Comparison of ENCODE assay signal across 1 cellular context in the genomic region with DNA sequence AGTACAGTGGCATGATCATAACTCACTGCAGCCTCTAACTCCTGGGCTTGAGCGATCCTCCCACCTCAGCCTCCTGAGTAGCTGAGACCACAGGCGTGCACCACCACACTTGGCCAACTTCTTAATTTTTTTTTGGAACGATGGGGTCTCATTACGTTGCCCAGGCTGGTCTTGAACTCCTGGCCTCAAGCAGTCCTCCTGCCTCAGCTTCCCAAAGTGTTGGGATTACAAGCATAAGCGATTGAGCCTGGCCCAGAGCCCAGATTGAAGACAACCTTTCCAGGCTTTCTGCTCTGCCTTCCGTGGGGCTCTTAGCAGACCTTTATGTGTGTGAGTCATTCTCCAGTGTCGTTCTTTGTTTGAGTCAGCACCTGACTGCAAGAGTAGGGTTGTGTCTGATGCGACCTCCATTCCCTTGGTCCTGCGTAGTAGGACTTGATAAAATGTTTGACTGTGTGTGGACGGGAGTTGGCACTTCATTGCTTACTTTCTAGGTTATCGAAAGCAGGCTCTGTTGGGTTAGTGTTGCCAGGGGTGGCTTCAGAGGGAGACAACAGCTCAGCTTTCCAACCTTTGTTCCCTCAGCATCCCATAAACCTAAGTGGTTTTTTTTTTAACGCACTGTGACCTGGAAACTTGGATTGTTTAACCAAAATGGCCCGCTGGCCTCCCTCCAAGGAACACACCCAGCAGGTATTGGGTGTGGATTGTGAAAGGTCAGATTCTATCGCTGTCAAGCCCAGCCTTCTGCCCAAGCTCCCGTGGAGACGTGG.
TF ChIP-seq lines count a peak whose summit lies in the region.

No MANE protein-coding gene starts in this region.

TF ChIP-seq in HepG2, 621 proteins besides CTCF, POLR2A, EP300 and RAD21 (continued from another document and continues in another):
- TF ChIP-seq ZBTB2 (CRISPR knock-in tag; IDR thresholded peaks at IDR 0.05; ENCODE audit: low read depth): no peak
- no peak for TF ChIP-seq ZNF136 (CRISPR knock-in tag; IDR thresholded peaks at IDR 0.05; ENCODE audit: low read depth)
- no peak for TF ChIP-seq MAFG (CRISPR knock-in tag; IDR thresholded peaks at IDR 0.05)
- peak; percentile 49 for TF ChIP-seq MAFF (IDR thresholded peaks at IDR 0.05; ENCODE audit: low read depth, low read length)
- 0 out of 2 replicates have a peak, but pooled peaks have one; percentile 52 for TF ChIP-seq ZBTB4 (CRISPR knock-in tag; IDR thresholded peaks at IDR 0.05; ENCODE audit: borderline replicate concordance)
- peak; percentile 33; the same call in 1 of the 2 replicates for TF ChIP-seq CREM (IDR thresholded peaks at IDR 0.05)
- no peak for TF ChIP-seq CREM (CRISPR knock-in tag; IDR thresholded peaks at IDR 0.05)
- no peak for TF ChIP-seq ZNF558 (CRISPR knock-in tag; IDR thresholded peaks at IDR 0.05; ENCODE audit: borderline replicate concordance)
- peak; percentile 35; the same call in 1 of the 2 replicates for TF ChIP-seq NCOR1 (IDR thresholded peaks at IDR 0.05; ENCODE audit: borderline replicate concordance, low read length)
- peak; percentile 24; the same call in 1 of the 2 replicates for TF ChIP-seq ZGPAT (CRISPR knock-in tag; IDR thresholded peaks at IDR 0.05)
- no peak for TF ChIP-seq SOX13 (IDR thresholded peaks at IDR 0.05)
- TF ChIP-seq SOX13 (CRISPR knock-in tag; conservative IDR thresholded peaks at IDR 0.05 in 1 of 2, IDR thresholded peaks at IDR 0.05 in 1 of 2): peak; percentile 22 to 83; a peak in 2 of 4 replicates
- peak; percentile 74 for TF ChIP-seq HOXA3 (CRISPR knock-in tag; IDR thresholded peaks at IDR 0.05)
- peak; percentile 41; the same call in 1 of the 2 replicates for TF ChIP-seq ARID5B (CRISPR knock-in tag; IDR thresholded peaks at IDR 0.05)
- no peak for TF ChIP-seq USF2 (IDR thresholded peaks at IDR 0.05; ENCODE audit: low read depth, low read length)
- TF ChIP-seq USF2 (CRISPR knock-in tag; IDR thresholded peaks at IDR 0.05; ENCODE audit: borderline replicate concordance): 0 out of 2 replicates have a peak, but pooled peaks have one; percentile 15
- peak; percentile 63; the same call in 1 of the 2 replicates for TF ChIP-seq ARID4A (CRISPR knock-in tag; IDR thresholded peaks at IDR 0.05; ENCODE audit: borderline replicate concordance)
- 0 out of 2 replicates have a peak, but pooled peaks have one; percentile 33 for TF ChIP-seq ZNF891 (CRISPR knock-in tag; IDR thresholded peaks at IDR 0.05)
- TF ChIP-seq SIN3B (IDR thresholded peaks at IDR 0.05; ENCODE audit: low read length): 0 out of 2 replicates have a peak, but pooled peaks have one; percentile 3
- TF ChIP-seq ASH2L (IDR thresholded peaks at IDR 0.05; ENCODE audit: insufficient read length, low read depth, low read length): peak; percentile 82
- no peak for TF ChIP-seq PHF5A (CRISPR knock-in tag; IDR thresholded peaks at IDR 0.05; ENCODE audit: low read depth, unreplicated experiment)
- TF ChIP-seq, protein P1, sequence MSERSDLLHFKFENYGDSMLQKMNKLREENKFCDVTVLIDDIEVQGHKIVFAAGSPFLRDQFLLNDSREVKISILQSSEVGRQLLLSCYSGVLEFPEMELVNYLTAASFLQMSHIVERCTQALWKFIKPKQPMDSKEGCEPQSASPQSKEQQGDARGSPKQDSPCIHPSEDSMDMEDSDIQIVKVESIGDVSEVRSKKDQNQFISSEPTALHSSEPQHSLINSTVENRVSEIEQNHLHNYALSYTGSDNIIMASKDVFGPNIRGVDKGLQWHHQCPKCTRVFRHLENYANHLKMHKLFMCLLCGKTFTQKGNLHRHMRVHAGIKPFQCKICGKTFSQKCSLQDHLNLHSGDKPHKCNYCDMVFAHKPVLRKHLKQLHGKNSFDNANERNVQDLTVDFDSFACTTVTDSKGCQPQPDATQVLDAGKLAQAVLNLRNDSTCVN (CRISPR knock-in tag; IDR thresholded peaks at IDR 0.05; ENCODE audit: borderline replicate concordance): no peak
- TF ChIP-seq, protein P2, sequence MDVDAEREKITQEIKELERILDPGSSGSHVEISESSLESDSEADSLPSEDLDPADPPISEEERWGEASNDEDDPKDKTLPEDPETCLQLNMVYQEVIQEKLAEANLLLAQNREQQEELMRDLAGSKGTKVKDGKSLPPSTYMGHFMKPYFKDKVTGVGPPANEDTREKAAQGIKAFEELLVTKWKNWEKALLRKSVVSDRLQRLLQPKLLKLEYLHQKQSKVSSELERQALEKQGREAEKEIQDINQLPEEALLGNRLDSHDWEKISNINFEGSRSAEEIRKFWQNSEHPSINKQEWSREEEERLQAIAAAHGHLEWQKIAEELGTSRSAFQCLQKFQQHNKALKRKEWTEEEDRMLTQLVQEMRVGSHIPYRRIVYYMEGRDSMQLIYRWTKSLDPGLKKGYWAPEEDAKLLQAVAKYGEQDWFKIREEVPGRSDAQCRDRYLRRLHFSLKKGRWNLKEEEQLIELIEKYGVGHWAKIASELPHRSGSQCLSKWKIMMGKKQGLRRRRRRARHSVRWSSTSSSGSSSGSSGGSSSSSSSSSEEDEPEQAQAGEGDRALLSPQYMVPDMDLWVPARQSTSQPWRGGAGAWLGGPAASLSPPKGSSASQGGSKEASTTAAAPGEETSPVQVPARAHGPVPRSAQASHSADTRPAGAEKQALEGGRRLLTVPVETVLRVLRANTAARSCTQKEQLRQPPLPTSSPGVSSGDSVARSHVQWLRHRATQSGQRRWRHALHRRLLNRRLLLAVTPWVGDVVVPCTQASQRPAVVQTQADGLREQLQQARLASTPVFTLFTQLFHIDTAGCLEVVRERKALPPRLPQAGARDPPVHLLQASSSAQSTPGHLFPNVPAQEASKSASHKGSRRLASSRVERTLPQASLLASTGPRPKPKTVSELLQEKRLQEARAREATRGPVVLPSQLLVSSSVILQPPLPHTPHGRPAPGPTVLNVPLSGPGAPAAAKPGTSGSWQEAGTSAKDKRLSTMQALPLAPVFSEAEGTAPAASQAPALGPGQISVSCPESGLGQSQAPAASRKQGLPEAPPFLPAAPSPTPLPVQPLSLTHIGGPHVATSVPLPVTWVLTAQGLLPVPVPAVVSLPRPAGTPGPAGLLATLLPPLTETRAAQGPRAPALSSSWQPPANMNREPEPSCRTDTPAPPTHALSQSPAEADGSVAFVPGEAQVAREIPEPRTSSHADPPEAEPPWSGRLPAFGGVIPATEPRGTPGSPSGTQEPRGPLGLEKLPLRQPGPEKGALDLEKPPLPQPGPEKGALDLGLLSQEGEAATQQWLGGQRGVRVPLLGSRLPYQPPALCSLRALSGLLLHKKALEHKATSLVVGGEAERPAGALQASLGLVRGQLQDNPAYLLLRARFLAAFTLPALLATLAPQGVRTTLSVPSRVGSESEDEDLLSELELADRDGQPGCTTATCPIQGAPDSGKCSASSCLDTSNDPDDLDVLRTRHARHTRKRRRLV (CRISPR knock-in tag; IDR thresholded peaks at IDR 0.05): peak; percentile 72; the same call in 1 of the 2 replicates
